In genomic region chr18:72543362-72544055, GRCh38 we compare ENCODE assay signal across 11 cellular contexts. TPM values are rescaled to one million over a fixed set of nuclear protein-coding genes. Genes with fewer than 3 reads are reported as not detected.
DNase-seq lines count a peak whose midpoint lies in the region; ATAC-seq and TF ChIP-seq lines count a peak whose summit lies in the region.
"Had no signal": no experiment of that assay in that cellular context is flagged by ENCODE, and none has a peak within 500 bp of the region (broad histone marks: within the 10 kb centered on the region; RNA-seq: fewer than 3 reads in every experiment).

No MANE protein-coding gene starts in this region.

- H3K27ac ChIP-seq in SK-N-MC (no peak overlapping the region), hepatocyte (no peak overlapping the region)
- H3K27ac ChIP-seq: thoracic aorta had no signal

- peak overlapping the region; percentile 84 for H3K27ac Mint-ChIP-seq in stimulated activated naive B cell treated with anti-CD40 and anti-IgM and Interleukin-4, amounts not matched to agents 10 μg/mL and 1 μg/mL and 100 μg/mL, for 72 hours

- no peaks in the 10 kb centered on the region for H3K9me3 Mint-ChIP-seq in stimulated activated naive B cell treated with anti-CD40 and anti-IgM and Interleukin-4, amounts not matched to agents 10 μg/mL and 1 μg/mL and 100 μg/mL, for 72 hours

- H3K4me1 ChIP-seq in hepatocyte (ENCODE audit: insufficient read depth): no peaks in the 10 kb centered on the region

- H3K36me3 Mint-ChIP-seq in stimulated activated naive B cell treated with anti-CD40 and anti-IgM and Interleukin-4, amounts not matched to agents 10 μg/mL and 1 μg/mL and 100 μg/mL, for 72 hours: peaks cover 0 to 4% of the 10 kb centered on the region in 2 donors

- no peaks in the 10 kb centered on the region for H4K20me1 ChIP-seq in hepatocyte (ENCODE audit: insufficient read depth, poor library complexity, severe bottlenecking)

- H3K27me3 Mint-ChIP-seq in stimulated activated naive B cell treated with anti-CD40 and anti-IgM and Interleukin-4, amounts not matched to agents 10 μg/mL and 1 μg/mL and 100 μg/mL, for 72 hours: peaks cover 31 to 45% of the 10 kb centered on the region in 2 donors

- peak overlapping the region; percentile 68 for H2AFZ ChIP-seq in hepatocyte

- CTCF ChIA-PET in GM10248 (lab: Yijun Ruan, JAX): interaction anchor here (0.8 to 1.2 kb wide), 7 partner anchors 10 to 1944 kb away, joined by 3 to 11 read pairs (median 4); no protein-coding TSS in a partner anchor

- no peaks in the 10 kb centered on the region for H3K9me2 ChIP-seq in hepatocyte (replicated peaks; ENCODE audit: insufficient read depth)

- TF ChIP-seq CTCF in hepatocyte (IDR thresholded peaks at IDR 0.05; ENCODE audit: poor library complexity): no peak
- no peak for TF ChIP-seq CTCF in GM10248 (IDR thresholded peaks at IDR 0.05; ENCODE audit: control extremely low read depth, extremely low read depth, low read depth, missing control alignments)

- peak overlapping the region; percentile 54 for H3K4me3 ChIP-seq in SK-N-MC
- H3K4me3 ChIP-seq in hepatocyte: peak overlapping the region; percentile 22

- H3K36me3 ChIP-seq in SK-N-MC (ENCODE audit: insufficient read depth, low read length) (no peaks in the 10 kb centered on the region), hepatocyte (replicated peaks; ENCODE audit: insufficient read depth, low read depth) (no peaks in the 10 kb centered on the region)
- H3K36me3 ChIP-seq: thoracic aorta had no signal

- peak overlapping the region; percentile 81 for H3K4me2 ChIP-seq in hepatocyte

- peaks cover 82% of the 10 kb centered on the region for H3K27me3 ChIP-seq in hepatocyte

- DNase-seq in NCI-H2107 (lab: John Stamatoyannopoulos, UW): peak; percentile 16
- DNase-seq in NCI-H2107 treated with DMSO at 0.1 percent for 48 hours (lab: John Stamatoyannopoulos, UW; ENCODE audit: unreplicated experiment): no peak
- no peak for DNase-seq in SK-N-MC (ENCODE audit: low read depth, low spot score)
- no peak for DNase-seq in hepatocyte (ENCODE audit: low spot score)
- no peak for DNase-seq in stimulated activated naive B cell treated with anti-CD40 and anti-IgM and Interleukin-4, amounts not matched to agents 10 μg/mL and 1 μg/mL and 100 μg/mL, for 72 hours
- no peak for DNase-seq in GM10248 (ENCODE audit: extremely low spot score)
- DNase-seq in iPS-NIHi7 (ENCODE audit: extremely low spot score): no peak
- no peak for DNase-seq in NCI-H2171 (lab: John Stamatoyannopoulos, UW)

- peak overlapping the region; percentile 26 to 63 for H3K4me3 Mint-ChIP-seq in stimulated activated naive B cell treated with anti-CD40 and anti-IgM and Interleukin-4, amounts not matched to agents 10 μg/mL and 1 μg/mL and 100 μg/mL, for 72 hours

- no peaks in the 10 kb centered on the region for H3K79me2 ChIP-seq in hepatocyte

- H3K9me3 ChIP-seq in SK-N-MC (ENCODE audit: low read depth, low read length): no peaks in the 10 kb centered on the region
- no peaks in the 10 kb centered on the region for H3K9me3 ChIP-seq in hepatocyte (ENCODE audit: low read depth)
- H3K9me3 ChIP-seq: thoracic aorta had no signal

- peaks cover 6 to 8% of the 10 kb centered on the region in 2 donors for H3K4me1 Mint-ChIP-seq in stimulated activated naive B cell treated with anti-CD40 and anti-IgM and Interleukin-4, amounts not matched to agents 10 μg/mL and 1 μg/mL and 100 μg/mL, for 72 hours

- no peak overlapping the region for H3K9ac ChIP-seq in SK-N-MC (ENCODE audit: insufficient read length)

- POLR2A ChIA-PET in GM10248 (lab: Yijun Ruan, JAX): no interaction called here

- ATAC-seq in stimulated activated naive B cell treated with anti-CD40 and anti-IgM and Interleukin-4, amounts not matched to agents 10 μg/mL and 1 μg/mL and 100 μg/mL, for 72 hours (replicated peaks): no peak

- WGBS in hepatocyte (ENCODE audit: low lambda C conversion rate, missing lambda C conversion rate): 1% methylated on average over 43 of the region's 73 CpGs

RNA-seq across cellular contexts. Expression of gene CBLN2, which starts 0.6 kb away (rescaled TPM):
- 0.52 and 1.1 TPM in 2 replicates for total RNA-seq in hepatocyte
- 0.24 and 0.56 TPM in 2 replicates for polyA plus RNA-seq in hepatocyte
- total RNA-seq: OCI-LY7, thoracic aorta had no signal
- polyA plus RNA-seq: esophagus had no signal
